Comparison of ENCODE assay signal across 8 cellular contexts in genomic region chr11:72751293-72752087, GRCh38. TPM values are rescaled to one million over a fixed set of nuclear protein-coding genes. Genes with fewer than 3 reads are reported as not detected.
DNase-seq lines count a peak whose midpoint lies in the region; ATAC-seq and TF ChIP-seq lines count a peak whose summit lies in the region.

No MANE protein-coding gene starts in this region.

- DNase-seq in NCI-H1417 (lab: John Stamatoyannopoulos, UW) (peak; percentile 37 to 91 (median 64)), NCI-H1417 treated with DMSO at 0.1 percent for 48 hours (lab: John Stamatoyannopoulos, UW) (no peak), Peyer's patch (no peak), esophagus squamous epithelium (lab: John Stamatoyannopoulos, UW) (no peak), psoas muscle (peak in 1 of 2 donors; percentile 49), KBM-7 (no peak), GM10266 (ENCODE audit: extremely low spot score) (no peak)

- no peak for TF ChIP-seq CTCF in Peyer's patch (IDR thresholded peaks at IDR 0.05)
- TF ChIP-seq CTCF in esophagus squamous epithelium (IDR thresholded peaks at IDR 0.05): no peak
- no peak for TF ChIP-seq CTCF in psoas muscle (IDR thresholded peaks at IDR 0.05)
- TF ChIP-seq CTCF in GM10266 (IDR thresholded peaks at IDR 0.05; ENCODE audit: control insufficient read depth, insufficient read depth, low read depth, missing control alignments): no peak

- H3K4me1 ChIP-seq in Peyer's patch (peaks cover 0 to 47% (median 12%) of the 10 kb centered on the region in 4 donors), esophagus squamous epithelium (peaks cover 20 to 39% (median 21%) of the 10 kb centered on the region in 3 donors), psoas muscle (peaks cover 11% of the 10 kb centered on the region)

- in situ Hi-C loops in KBM-7 (cut with MboI; ENCODE audit: low pct_unique_long_range_greater_than_20kb, low sequenced_read_pairs): no loop called here

- peak overlapping the region; percentile 81 to 86 (median 85) for H3K4me3 ChIP-seq in Peyer's patch
- H3K4me3 ChIP-seq in esophagus squamous epithelium: peak overlapping the region; percentile 43 to 77 (median 64)
- peak overlapping the region; percentile 84 for H3K4me3 ChIP-seq in psoas muscle

- H3K36me3 ChIP-seq in Peyer's patch (peaks cover 0 to 12% (median 0%) of the 10 kb centered on the region in 3 donors), esophagus squamous epithelium (peaks cover 0 to 27% (median 0%) of the 10 kb centered on the region in 3 donors), psoas muscle (ENCODE audit: insufficient read depth in 1 of 2, low read depth in 1 of 2) (peaks cover 0 to 4% of the 10 kb centered on the region in 2 donors)

- H3K9me3 ChIP-seq in Peyer's patch (no peaks in the 10 kb centered on the region), esophagus squamous epithelium (no peaks in the 10 kb centered on the region), psoas muscle (no peaks in the 10 kb centered on the region)

- H3K27me3 ChIP-seq in Peyer's patch: no peaks in the 10 kb centered on the region
- H3K27me3 ChIP-seq in esophagus squamous epithelium: no peaks in the 10 kb centered on the region
- H3K27me3 ChIP-seq in psoas muscle (ENCODE audit: insufficient read depth in 3 of 3, low read length in 2 of 3): no peaks in the 10 kb centered on the region

- 23 to 43% methylated on average over 5 to 10 of the region's 18 CpGs for WGBS in esophagus squamous epithelium, 2 donors
- 47 to 57% (median 53%) methylated on average over 18 of the region's 18 CpGs for WGBS in psoas muscle, 3 donors

- ATAC-seq in psoas muscle (peak in 1 of 4 donors; percentile 19), GM18502 (IDR thresholded peaks at IDR 0.05; ENCODE audit: poor library complexity, unreplicated experiment) (no peak)

- intact Hi-C loops in esophagus squamous epithelium (cut with DNase I) (no loop called here), psoas muscle (cut with DNase I) (loop anchor here in 1 of 2 donors (2.0 kb wide), 1 partner anchor 27 kb away; no protein-coding TSS in a partner anchor)

- H3K27ac ChIP-seq in Peyer's patch (peak overlapping the region; percentile 36 to 86 (median 56)), esophagus squamous epithelium (peak overlapping the region; percentile 22 to 72 (median 67)), psoas muscle (peak overlapping the region; percentile 77)

- no peak for TF ChIP-seq POLR2A in Peyer's patch (IDR thresholded peaks at IDR 0.05)
- TF ChIP-seq POLR2A in esophagus squamous epithelium (IDR thresholded peaks at IDR 0.05): no peak

RNA-seq across cellular contexts. Expression of gene ARAP1, which starts 0.7 kb away (rescaled TPM):
- 100 to 1,000 TPM; 122 to 285 (median 145) TPM for total RNA-seq in Peyer's patch
- total RNA-seq in esophagus squamous epithelium: 100 to 1,000 TPM in 1 of 4 donors, 10 to 100 TPM in 3; 37.8 to 114 (median 70.6) TPM
- 10 to 100 TPM; 16.0 to 27.5 (median 18.9) TPM for total RNA-seq in psoas muscle
- 10 to 100 TPM; 16.8 to 19.8 (median 17.5) TPM for polyA plus RNA-seq in psoas muscle

RNA-seq across cellular contexts. Expression of gene STARD10, which starts 42.4 kb away (rescaled TPM):
- 100 to 1,000 TPM; 118 to 187 (median 168) TPM for total RNA-seq in Peyer's patch
- 10 to 100 TPM; 42.2 to 83.1 (median 49.4) TPM for total RNA-seq in esophagus squamous epithelium
- total RNA-seq in psoas muscle: 10 to 100 TPM; 47.3 to 70.7 (median 57.7) TPM
- 10 to 100 TPM; 18.6 to 99.9 (median 57.3) TPM for polyA plus RNA-seq in psoas muscle

Comparison
In these comparisons a context has a peak if more than half of its experiments do, and no peak if none do; other contexts are left out.
1. DNase-seq: peak in NCI-H1417 (3 of 3); none in NCI-H1417 treated with DMSO at 0.1 percent for 48 hours (single experiment), Peyer's patch (0 of 3), esophagus squamous epithelium (single experiment), KBM-7 (single experiment) and GM10266 (single experiment).
2. Peak in every context shown above with its lines, with median percentiles within 50 percentile points of each other: H3K27ac ChIP-seq and H3K4me3 ChIP-seq.